Comparison of ENCODE assay signal across 11 cellular contexts in genomic region chr2:85216051-85216431, GRCh38.
A peak's percentile ranks its signal among the peaks of the same experiment; 100 is the strongest.
DNase-seq lines count a peak whose midpoint lies in the region; FAIRE-seq and TF ChIP-seq lines count a peak whose summit lies in the region.
"Had no signal": no experiment of that assay in that cellular context is flagged by ENCODE, and none has a peak within 500 bp of the region (broad histone marks: within the 10 kb centered on the region; RNA-seq: fewer than 3 reads in every experiment).

No MANE protein-coding gene starts in this region.

- no peak for DNase-seq in SK-N-MC (ENCODE audit: low read depth, low spot score)
- no peak for DNase-seq in esophagus squamous epithelium (lab: John Stamatoyannopoulos, UW)
- peak; percentile 30 for DNase-seq in occipital lobe (lab: John Stamatoyannopoulos, UW)
- DNase-seq in NCI-H524 treated with DMSO at 0.1 percent for 48 hours (lab: John Stamatoyannopoulos, UW) = no peak
- DNase-seq in A172 (ENCODE audit: low spot score) = no peak
- no peak for DNase-seq in germinal center (ENCODE audit: low spot score)
- DNase-seq in urothelium cell line (ENCODE audit: low spot score) = no peak
- DNase-seq: erythroblast; stimulated activated CD4-positive, alpha-beta T cell treated with anti-CD3 and anti-CD28 coated beads, Interleukin-4, amount 100 ng/mL, for 4 hours had no signal

- no peaks in the 10 kb centered on the region for H3K9me3 ChIP-seq in SK-N-MC (ENCODE audit: low read depth, low read length)
- H3K9me3 ChIP-seq in esophagus squamous epithelium = no peaks in the 10 kb centered on the region

- H3K79me2 ChIP-seq in ACC112 (ENCODE audit: control insufficient read depth, insufficient read depth, low read length, unreplicated experiment) = no peaks in the 10 kb centered on the region

- FAIRE-seq in urothelium cell line (lab: Jason Lieb, UNC) = no peak

- H3K27ac ChIP-seq in ACC112 (ENCODE audit: low read depth, low read length) = peak overlapping the region; percentile 50
- H3K27ac ChIP-seq in SK-N-MC = peak overlapping the region; percentile 64; the same call in 1 of the 2 replicates
- peak overlapping the region in 3 of 4 donors; percentile 23 to 67 (median 60) for H3K27ac ChIP-seq in esophagus squamous epithelium

- no peak overlapping the region for H2AFZ ChIP-seq in ACC112 (ENCODE audit: low read length, unreplicated experiment)

- TF ChIP-seq POLR2A in esophagus squamous epithelium (IDR thresholded peaks at IDR 0.05) = no peak

- intact Hi-C loops in esophagus squamous epithelium (cut with DNase I) = no loop called here

- H3K36me3 ChIP-seq in ACC112 (ENCODE audit: insufficient read depth, low read length) (no peaks in the 10 kb centered on the region), SK-N-MC (ENCODE audit: insufficient read depth, low read length) (no peaks in the 10 kb centered on the region), esophagus squamous epithelium (no peaks in the 10 kb centered on the region)

- 44 to 62% methylated on average over 9 of the region's 9 CpGs for WGBS in esophagus squamous epithelium, 2 donors

- H3K4me1 ChIP-seq in ACC112 (ENCODE audit: control insufficient read depth, insufficient read depth, low read length, unreplicated experiment) = peaks cover 6% of the 10 kb centered on the region
- H3K4me1 ChIP-seq in esophagus squamous epithelium = peaks cover 0 to 33% (median 6%) of the 10 kb centered on the region in 3 donors

- H3K4me3 ChIP-seq in ACC112 (ENCODE audit: low read depth, low read length) (no peak overlapping the region), SK-N-MC (peak overlapping the region; percentile 64), esophagus squamous epithelium (peak overlapping the region in 1 of 4 donors; percentile 16)
- H3K4me3 ChIP-seq: lung had no signal

- no peak for TF ChIP-seq CTCF in esophagus squamous epithelium (IDR thresholded peaks at IDR 0.05)

- H3K27me3 ChIP-seq in ACC112 (ENCODE audit: insufficient read depth, low read length) = no peaks in the 10 kb centered on the region; the same call in 1 of the 2 replicates
- H3K27me3 ChIP-seq in esophagus squamous epithelium = no peaks in the 10 kb centered on the region

- no peak overlapping the region for H3K9ac ChIP-seq in SK-N-MC (ENCODE audit: insufficient read length)
